In the genomic region with DNA sequence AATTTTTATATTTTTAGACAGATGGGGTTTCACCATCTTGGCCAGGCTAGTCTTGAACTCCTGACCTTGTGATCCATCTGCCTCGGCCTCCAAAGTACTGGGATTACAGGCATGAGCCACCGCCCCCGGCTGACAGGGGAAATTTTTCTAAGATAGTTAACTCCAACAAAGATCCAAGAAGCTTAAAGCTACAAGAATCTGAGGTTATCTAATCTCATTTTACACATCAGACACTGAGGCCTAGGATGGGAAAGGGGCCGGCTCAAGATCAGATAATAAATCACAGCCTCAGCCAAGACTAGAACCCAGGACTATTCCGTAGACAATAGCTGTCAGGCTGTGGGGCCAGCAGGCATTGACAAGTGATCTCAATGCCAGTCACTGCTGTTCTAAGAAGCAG, we compare ENCODE assay signal across 1 cellular context.
TF ChIP-seq lines count a peak whose summit lies in the region.

No MANE protein-coding gene starts in this region.

TF ChIP-seq in WTC11, 78 proteins besides CTCF, POLR2A, EP300 and RAD21 (continued from another document):
- TF ChIP-seq, protein P1, sequence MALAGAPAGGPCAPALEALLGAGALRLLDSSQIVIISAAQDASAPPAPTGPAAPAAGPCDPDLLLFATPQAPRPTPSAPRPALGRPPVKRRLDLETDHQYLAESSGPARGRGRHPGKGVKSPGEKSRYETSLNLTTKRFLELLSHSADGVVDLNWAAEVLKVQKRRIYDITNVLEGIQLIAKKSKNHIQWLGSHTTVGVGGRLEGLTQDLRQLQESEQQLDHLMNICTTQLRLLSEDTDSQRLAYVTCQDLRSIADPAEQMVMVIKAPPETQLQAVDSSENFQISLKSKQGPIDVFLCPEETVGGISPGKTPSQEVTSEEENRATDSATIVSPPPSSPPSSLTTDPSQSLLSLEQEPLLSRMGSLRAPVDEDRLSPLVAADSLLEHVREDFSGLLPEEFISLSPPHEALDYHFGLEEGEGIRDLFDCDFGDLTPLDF (CRISPR knock-in tag; IDR thresholded peaks at IDR 0.05), result no peak
- TF ChIP-seq SMAD3 (CRISPR knock-in tag; IDR thresholded peaks at IDR 0.05; ENCODE audit: borderline replicate concordance) (no peak), SMAD4 (CRISPR knock-in tag; IDR thresholded peaks at IDR 0.05) (no peak), MYBL2 (CRISPR knock-in tag; IDR thresholded peaks at IDR 0.05) (no peak), MXD4 (CRISPR knock-in tag; IDR thresholded peaks at IDR 0.05; ENCODE audit: borderline replicate concordance) (no peak), CREB1 (CRISPR knock-in tag; IDR thresholded peaks at IDR 0.05) (no peak), ZBTB21 (CRISPR knock-in tag; IDR thresholded peaks at IDR 0.05; ENCODE audit: borderline replicate concordance) (no peak), RELA (CRISPR knock-in tag; IDR thresholded peaks at IDR 0.05; ENCODE audit: borderline replicate concordance) (no peak), ZNF396 (CRISPR knock-in tag; IDR thresholded peaks at IDR 0.05; ENCODE audit: borderline replicate concordance) (no peak)
- TF ChIP-seq, protein P2, sequence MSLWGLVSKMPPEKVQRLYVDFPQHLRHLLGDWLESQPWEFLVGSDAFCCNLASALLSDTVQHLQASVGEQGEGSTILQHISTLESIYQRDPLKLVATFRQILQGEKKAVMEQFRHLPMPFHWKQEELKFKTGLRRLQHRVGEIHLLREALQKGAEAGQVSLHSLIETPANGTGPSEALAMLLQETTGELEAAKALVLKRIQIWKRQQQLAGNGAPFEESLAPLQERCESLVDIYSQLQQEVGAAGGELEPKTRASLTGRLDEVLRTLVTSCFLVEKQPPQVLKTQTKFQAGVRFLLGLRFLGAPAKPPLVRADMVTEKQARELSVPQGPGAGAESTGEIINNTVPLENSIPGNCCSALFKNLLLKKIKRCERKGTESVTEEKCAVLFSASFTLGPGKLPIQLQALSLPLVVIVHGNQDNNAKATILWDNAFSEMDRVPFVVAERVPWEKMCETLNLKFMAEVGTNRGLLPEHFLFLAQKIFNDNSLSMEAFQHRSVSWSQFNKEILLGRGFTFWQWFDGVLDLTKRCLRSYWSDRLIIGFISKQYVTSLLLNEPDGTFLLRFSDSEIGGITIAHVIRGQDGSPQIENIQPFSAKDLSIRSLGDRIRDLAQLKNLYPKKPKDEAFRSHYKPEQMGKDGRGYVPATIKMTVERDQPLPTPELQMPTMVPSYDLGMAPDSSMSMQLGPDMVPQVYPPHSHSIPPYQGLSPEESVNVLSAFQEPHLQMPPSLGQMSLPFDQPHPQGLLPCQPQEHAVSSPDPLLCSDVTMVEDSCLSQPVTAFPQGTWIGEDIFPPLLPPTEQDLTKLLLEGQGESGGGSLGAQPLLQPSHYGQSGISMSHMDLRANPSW (CRISPR knock-in tag; conservative IDR thresholded peaks at IDR 0.05; ENCODE audit: low read depth), result no peak
- TF ChIP-seq, protein P3, sequence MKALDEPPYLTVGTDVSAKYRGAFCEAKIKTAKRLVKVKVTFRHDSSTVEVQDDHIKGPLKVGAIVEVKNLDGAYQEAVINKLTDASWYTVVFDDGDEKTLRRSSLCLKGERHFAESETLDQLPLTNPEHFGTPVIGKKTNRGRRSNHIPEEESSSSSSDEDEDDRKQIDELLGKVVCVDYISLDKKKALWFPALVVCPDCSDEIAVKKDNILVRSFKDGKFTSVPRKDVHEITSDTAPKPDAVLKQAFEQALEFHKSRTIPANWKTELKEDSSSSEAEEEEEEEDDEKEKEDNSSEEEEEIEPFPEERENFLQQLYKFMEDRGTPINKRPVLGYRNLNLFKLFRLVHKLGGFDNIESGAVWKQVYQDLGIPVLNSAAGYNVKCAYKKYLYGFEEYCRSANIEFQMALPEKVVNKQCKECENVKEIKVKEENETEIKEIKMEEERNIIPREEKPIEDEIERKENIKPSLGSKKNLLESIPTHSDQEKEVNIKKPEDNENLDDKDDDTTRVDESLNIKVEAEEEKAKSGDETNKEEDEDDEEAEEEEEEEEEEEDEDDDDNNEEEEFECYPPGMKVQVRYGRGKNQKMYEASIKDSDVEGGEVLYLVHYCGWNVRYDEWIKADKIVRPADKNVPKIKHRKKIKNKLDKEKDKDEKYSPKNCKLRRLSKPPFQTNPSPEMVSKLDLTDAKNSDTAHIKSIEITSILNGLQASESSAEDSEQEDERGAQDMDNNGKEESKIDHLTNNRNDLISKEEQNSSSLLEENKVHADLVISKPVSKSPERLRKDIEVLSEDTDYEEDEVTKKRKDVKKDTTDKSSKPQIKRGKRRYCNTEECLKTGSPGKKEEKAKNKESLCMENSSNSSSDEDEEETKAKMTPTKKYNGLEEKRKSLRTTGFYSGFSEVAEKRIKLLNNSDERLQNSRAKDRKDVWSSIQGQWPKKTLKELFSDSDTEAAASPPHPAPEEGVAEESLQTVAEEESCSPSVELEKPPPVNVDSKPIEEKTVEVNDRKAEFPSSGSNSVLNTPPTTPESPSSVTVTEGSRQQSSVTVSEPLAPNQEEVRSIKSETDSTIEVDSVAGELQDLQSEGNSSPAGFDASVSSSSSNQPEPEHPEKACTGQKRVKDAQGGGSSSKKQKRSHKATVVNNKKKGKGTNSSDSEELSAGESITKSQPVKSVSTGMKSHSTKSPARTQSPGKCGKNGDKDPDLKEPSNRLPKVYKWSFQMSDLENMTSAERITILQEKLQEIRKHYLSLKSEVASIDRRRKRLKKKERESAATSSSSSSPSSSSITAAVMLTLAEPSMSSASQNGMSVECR (CRISPR knock-in tag; IDR thresholded peaks at IDR 0.05; ENCODE audit: borderline replicate concordance), result no peak
- TF ChIP-seq, protein P4, sequence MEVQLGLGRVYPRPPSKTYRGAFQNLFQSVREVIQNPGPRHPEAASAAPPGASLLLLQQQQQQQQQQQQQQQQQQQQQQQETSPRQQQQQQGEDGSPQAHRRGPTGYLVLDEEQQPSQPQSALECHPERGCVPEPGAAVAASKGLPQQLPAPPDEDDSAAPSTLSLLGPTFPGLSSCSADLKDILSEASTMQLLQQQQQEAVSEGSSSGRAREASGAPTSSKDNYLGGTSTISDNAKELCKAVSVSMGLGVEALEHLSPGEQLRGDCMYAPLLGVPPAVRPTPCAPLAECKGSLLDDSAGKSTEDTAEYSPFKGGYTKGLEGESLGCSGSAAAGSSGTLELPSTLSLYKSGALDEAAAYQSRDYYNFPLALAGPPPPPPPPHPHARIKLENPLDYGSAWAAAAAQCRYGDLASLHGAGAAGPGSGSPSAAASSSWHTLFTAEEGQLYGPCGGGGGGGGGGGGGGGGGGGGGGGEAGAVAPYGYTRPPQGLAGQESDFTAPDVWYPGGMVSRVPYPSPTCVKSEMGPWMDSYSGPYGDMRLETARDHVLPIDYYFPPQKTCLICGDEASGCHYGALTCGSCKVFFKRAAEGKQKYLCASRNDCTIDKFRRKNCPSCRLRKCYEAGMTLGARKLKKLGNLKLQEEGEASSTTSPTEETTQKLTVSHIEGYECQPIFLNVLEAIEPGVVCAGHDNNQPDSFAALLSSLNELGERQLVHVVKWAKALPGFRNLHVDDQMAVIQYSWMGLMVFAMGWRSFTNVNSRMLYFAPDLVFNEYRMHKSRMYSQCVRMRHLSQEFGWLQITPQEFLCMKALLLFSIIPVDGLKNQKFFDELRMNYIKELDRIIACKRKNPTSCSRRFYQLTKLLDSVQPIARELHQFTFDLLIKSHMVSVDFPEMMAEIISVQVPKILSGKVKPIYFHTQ (CRISPR knock-in tag; IDR thresholded peaks at IDR 0.05), result no peak
TF ChIP-seq in WTC11: peak in this region for 0.
